ENCODE assay signal across 18 cellular contexts in genomic region chr6:56650191-56650590, GRCh38. TPM values are rescaled to one million over a fixed set of nuclear protein-coding genes. Genes with fewer than 3 reads are reported as not detected.
DNase-seq lines count a peak whose midpoint lies in the region; ATAC-seq and TF ChIP-seq lines count a peak whose summit lies in the region.
"Had no signal": no experiment of that assay in that cellular context is flagged by ENCODE, and none has a peak within 500 bp of the region (broad histone marks: within the 10 kb centered on the region; RNA-seq: fewer than 3 reads in every experiment).

No MANE protein-coding gene starts in this region.

- H3K36me3 ChIP-seq in breast epithelium: no peaks in the 10 kb centered on the region
- peaks cover 44% of the 10 kb centered on the region for H3K36me3 ChIP-seq in osteoblast (ENCODE audit: insufficient read depth, low read length)

- TF ChIP-seq POLR2A in breast epithelium (IDR thresholded peaks at IDR 0.05): no peak

- H3K4me3 Mint-ChIP-seq in HFFc6: peak overlapping the region; percentile 58; the same call in 1 of the 2 replicates

- DNase-seq in EH (ENCODE audit: low read depth): peak; percentile 19
- DNase-seq in HFFc6: no peak
- DNase-seq in breast epithelium (ENCODE audit: low spot score in 2 of 2): no peak
- DNase-seq in osteoblast (ENCODE audit: insufficient read length, low spot score, missing footprints): no peak
- no peak for DNase-seq in NCI-H524 treated with DMSO at 0.1 percent for 48 hours (lab: John Stamatoyannopoulos, UW)
- no peak for DNase-seq in islet precursor cell
- no peak for DNase-seq in stimulated activated naive CD8-positive, alpha-beta T cell treated with anti-CD3 and anti-CD28 coated beads, Interleukin-15, Interleukin-2, amounts not matched to agents 100 U/mL and 50 U/mL, for 24 hours
- DNase-seq: Caco-2, NCI-H1092, NCI-H146, NCI-H2081, NCI-H510A, T-helper 1 cell had no signal

- H2AFZ ChIP-seq in osteoblast (ENCODE audit: low read length): no peak overlapping the region

- no peaks in the 10 kb centered on the region for H3K27me3 ChIP-seq in breast epithelium
- no peaks in the 10 kb centered on the region for H3K27me3 ChIP-seq in osteoblast (ENCODE audit: insufficient read depth, low read length)

- peaks cover 7% of the 10 kb centered on the region for H4K20me1 ChIP-seq in osteoblast (ENCODE audit: insufficient read depth, low read length)

- intact Hi-C loops in breast epithelium (cut with DNase I; ENCODE audit: low total_unique reads): no loop called here

- peaks cover 68% of the 10 kb centered on the region for H3K36me3 Mint-ChIP-seq in HFFc6 (ENCODE audit: low read depth)

- H3K9me3 Mint-ChIP-seq in HFFc6: no peaks in the 10 kb centered on the region; the same call in 1 of the 2 replicates

- H3K79me2 ChIP-seq in osteoblast (ENCODE audit: insufficient read depth, low read length): peaks cover 61% of the 10 kb centered on the region

- no peak for TF ChIP-seq CTCF in HFFc6 (IDR thresholded peaks at IDR 0.05)
- no peak for TF ChIP-seq CTCF in breast epithelium (IDR thresholded peaks at IDR 0.05)
- TF ChIP-seq CTCF in osteoblast (IDR thresholded peaks at IDR 0.05; ENCODE audit: extremely low read depth, low read depth, low read length): no peak

- no peak overlapping the region for H3K4me2 ChIP-seq in osteoblast (ENCODE audit: insufficient read depth, low read length)

- H3K4me1 Mint-ChIP-seq in HFFc6 (ENCODE audit: low read depth): peaks cover 82% of the 10 kb centered on the region

- H3K9me3 ChIP-seq in breast epithelium (no peaks in the 10 kb centered on the region), osteoblast (ENCODE audit: low read depth, low read length) (no peaks in the 10 kb centered on the region)
- H3K9me3 ChIP-seq: Caco-2 had no signal

- H3K27ac Mint-ChIP-seq in HFFc6: peak overlapping the region; percentile 90

- ATAC-seq in stimulated activated naive CD8-positive, alpha-beta T cell treated with anti-CD3 and anti-CD28 coated beads, Interleukin-15, Interleukin-2, amounts not matched to agents 100 U/mL and 50 U/mL, for 24 hours: no peak
- no peak for ATAC-seq in GM18907 (IDR thresholded peaks at IDR 0.05; ENCODE audit: unreplicated experiment)
- ATAC-seq: K562, Panc1, Right ventricle myocardium inferior had no signal

- H3K4me3 ChIP-seq in breast epithelium (no peak overlapping the region), osteoblast (ENCODE audit: insufficient read depth, low read length) (no peak overlapping the region)
- H3K4me3 ChIP-seq: K562, SK-N-MC had no signal

- H3K4me1 ChIP-seq in breast epithelium (peaks cover 0 to 5% of the 10 kb centered on the region in 2 donors), osteoblast (ENCODE audit: insufficient read depth, low read length) (peaks cover 40% of the 10 kb centered on the region)
- H3K4me1 ChIP-seq: Caco-2 had no signal

- H3K27ac ChIP-seq in breast epithelium: peak overlapping the region; percentile 56 to 76
- H3K27ac ChIP-seq in osteoblast (ENCODE audit: low read depth, low read length): peak overlapping the region; percentile 35
- H3K27ac ChIP-seq: SK-N-MC had no signal

- peaks cover 8% of the 10 kb centered on the region for H3K27me3 Mint-ChIP-seq in HFFc6 (ENCODE audit: insufficient read depth)

RNA-seq across cellular contexts. Expression of gene DST, which starts 7.5 kb away (rescaled TPM):
- total RNA-seq in HFFc6 (2021; fragmentation: NEBNext Ultra II Directional; extraction: Animal tissue kit (Norgen Biotek cat#: 25700)): 100 to 1,000 TPM; 246 to 408 (median 279) TPM
- 1,000 to 10,000 TPM in 1 of 3 donors, 100 to 1,000 TPM in 2; 272 to 1,354 (median 700) TPM for total RNA-seq in breast epithelium
- total RNA-seq in osteoblast: 486 and 573 TPM in 2 replicates
